In genomic region chr13:98571955-98572662, GRCh38 we compare ENCODE assay signal across 8 cellular contexts. TPM values are rescaled to one million over a fixed set of nuclear protein-coding genes. Genes with fewer than 3 reads are reported as not detected.
DNase-seq lines count a peak whose midpoint lies in the region; ATAC-seq and TF ChIP-seq lines count a peak whose summit lies in the region.

No MANE protein-coding gene starts in this region.

- H3K9ac ChIP-seq in skeletal muscle tissue (ENCODE audit: low read depth in 1 of 3, low read length in 3 of 3): peak overlapping the region in 2 of 3 donors; percentile 52 to 64

- intact Hi-C loops in esophagus squamous epithelium (cut with DNase I) (no loop called here), dorsolateral prefrontal cortex (cut with DNase I) (loop anchor here in 1 of 2 donors (10.0 kb wide), 2 partner anchors 57 to 513 kb away; no protein-coding TSS in a partner anchor)

- no peaks in the 10 kb centered on the region for H3K9me3 ChIP-seq in T-helper 17 cell (ENCODE audit: control insufficient read depth, low read length, poor library complexity, severe bottlenecking)
- no peaks in the 10 kb centered on the region for H3K9me3 ChIP-seq in esophagus squamous epithelium
- H3K9me3 ChIP-seq in skeletal muscle tissue (ENCODE audit: control insufficient read depth in 3 of 3, low read length in 3 of 3): no peaks in the 10 kb centered on the region

- H3K27ac Mint-ChIP-seq in HFFc6: peak overlapping the region; percentile 91
- H3K27ac Mint-ChIP-seq in T-helper 17 cell: peak overlapping the region; percentile 99

- H3K9me3 Mint-ChIP-seq in HFFc6: no peaks in the 10 kb centered on the region; the same call in 1 of the 2 replicates

- H3K27me3 ChIP-seq in esophagus squamous epithelium (no peaks in the 10 kb centered on the region), skeletal muscle tissue (ENCODE audit: control insufficient read depth in 3 of 3, insufficient read depth in 3 of 3, low read length in 3 of 3) (no peaks in the 10 kb centered on the region), dorsolateral prefrontal cortex (no peaks in the 10 kb centered on the region)

- peaks cover 51 to 84% (median 55%) of the 10 kb centered on the region in 3 donors for H3K4me1 ChIP-seq in esophagus squamous epithelium
- H3K4me1 ChIP-seq in skeletal muscle tissue (ENCODE audit: control insufficient read depth in 3 of 3, insufficient read depth in 3 of 3, low read length in 3 of 3): peaks cover 42 to 47% (median 47%) of the 10 kb centered on the region in 3 donors

- ATAC-seq in T-helper 17 cell: peak; percentile 23

- H3K4me1 Mint-ChIP-seq in HFFc6 (ENCODE audit: low read depth) (peaks cover 74% of the 10 kb centered on the region), T-helper 17 cell (peaks cover 71% of the 10 kb centered on the region)

- WGBS in esophagus squamous epithelium, 2 donors: 44 to 62% methylated on average over 5 to 9 of the region's 11 CpGs

- H3K4me3 ChIP-seq in AG10803 (ENCODE audit: low read length) (peak overlapping the region; percentile 45), esophagus squamous epithelium (peak overlapping the region in 3 of 4 donors; percentile 13 to 57 (median 40)), skeletal muscle tissue (ENCODE audit: low read length in 3 of 3) (peak overlapping the region; percentile 33 to 56 (median 38)), dorsolateral prefrontal cortex (no peak overlapping the region)

- peak; percentile 87 for DNase-seq in AG10803 (ENCODE audit: low read depth)
- peak; percentile 69 for DNase-seq in HFFc6
- DNase-seq in T-helper 17 cell: peak in 1 of 3 donors; percentile 36
- no peak for DNase-seq in esophagus squamous epithelium (lab: John Stamatoyannopoulos, UW)
- no peak for DNase-seq in HuH-7.5 (ENCODE audit: low spot score)
- DNase-seq in substantia nigra (lab: John Stamatoyannopoulos, UW): no peak
- no peak for DNase-seq in dorsolateral prefrontal cortex

- H3K27me3 Mint-ChIP-seq in HFFc6 (ENCODE audit: insufficient read depth): peaks cover 2% of the 10 kb centered on the region; the same call in 1 of the 2 replicates
- H3K27me3 Mint-ChIP-seq in T-helper 17 cell: no peaks in the 10 kb centered on the region

- TF ChIP-seq CTCF in AG10803 (conservative IDR thresholded peaks at IDR 0.05; ENCODE audit: low read length) (no peak), HFFc6 (IDR thresholded peaks at IDR 0.05) (no peak), esophagus squamous epithelium (IDR thresholded peaks at IDR 0.05) (no peak), dorsolateral prefrontal cortex (IDR thresholded peaks at IDR 0.05 in 54 of 56, conservative IDR thresholded peaks at IDR 0.05 in 2 of 56; ENCODE audit: low read depth in 1 of 56, partially characterized antibody in 56 of 56) (no peak)

- H3K36me3 Mint-ChIP-seq in HFFc6 (ENCODE audit: low read depth) (peaks cover 38% of the 10 kb centered on the region), T-helper 17 cell (ENCODE audit: low read depth) (peaks cover 4% of the 10 kb centered on the region)

- peak overlapping the region; percentile 69 to 96 (median 83) for H3K27ac ChIP-seq in esophagus squamous epithelium
- peak overlapping the region; percentile 52 for H3K27ac ChIP-seq in skeletal muscle tissue (ENCODE audit: low read depth, low read length)
- H3K27ac ChIP-seq in substantia nigra (ENCODE audit: low read depth, low read length, poor library complexity, severe bottlenecking): no peak overlapping the region
- peak overlapping the region in 23 of 59 donors; percentile 0 to 76 (median 33) for H3K27ac ChIP-seq in dorsolateral prefrontal cortex

- no peak for TF ChIP-seq POLR2A in esophagus squamous epithelium (IDR thresholded peaks at IDR 0.05)

- no peaks in the 10 kb centered on the region for H3K36me3 ChIP-seq in esophagus squamous epithelium
- H3K36me3 ChIP-seq in skeletal muscle tissue (ENCODE audit: control insufficient read depth in 3 of 3, insufficient read depth in 3 of 3, low read length in 3 of 3): no peaks in the 10 kb centered on the region

- H3K4me3 Mint-ChIP-seq in HFFc6 (peak overlapping the region; percentile 81), T-helper 17 cell (peak overlapping the region; percentile 95)

RNA-seq across cellular contexts. Expression of gene STK24, which starts 4.8 kb away (rescaled TPM):
- 10 to 100 TPM; 72.2 to 89.8 (median 80.5) TPM for total RNA-seq in HFFc6 (2021; fragmentation: NEBNext Ultra II Directional; extraction: Animal tissue kit (Norgen Biotek cat#: 25700))
- total RNA-seq in T-helper 17 cell (100 to 1,000 TPM; 134 to 163 TPM), esophagus squamous epithelium (100 to 1,000 TPM; 119 to 156 (median 130) TPM), skeletal muscle tissue (19.8 TPM), dorsolateral prefrontal cortex (10 to 100 TPM; 28.8 to 87.6 (median 61.8) TPM)

Comparison
In these comparisons a context has a peak if more than half of its experiments do, and no peak if none do; other contexts are left out.
1. DNase-seq: peak in AG10803 (single experiment) and HFFc6 (single experiment); none in esophagus squamous epithelium (single experiment), HuH-7.5 (single experiment), substantia nigra (0 of 49) and dorsolateral prefrontal cortex (0 of 10).
2. H3K4me3 ChIP-seq: peak in AG10803 (single experiment), esophagus squamous epithelium (3 of 4) and skeletal muscle tissue (3 of 3); none in dorsolateral prefrontal cortex (0 of 59).